In the genomic region with DNA sequence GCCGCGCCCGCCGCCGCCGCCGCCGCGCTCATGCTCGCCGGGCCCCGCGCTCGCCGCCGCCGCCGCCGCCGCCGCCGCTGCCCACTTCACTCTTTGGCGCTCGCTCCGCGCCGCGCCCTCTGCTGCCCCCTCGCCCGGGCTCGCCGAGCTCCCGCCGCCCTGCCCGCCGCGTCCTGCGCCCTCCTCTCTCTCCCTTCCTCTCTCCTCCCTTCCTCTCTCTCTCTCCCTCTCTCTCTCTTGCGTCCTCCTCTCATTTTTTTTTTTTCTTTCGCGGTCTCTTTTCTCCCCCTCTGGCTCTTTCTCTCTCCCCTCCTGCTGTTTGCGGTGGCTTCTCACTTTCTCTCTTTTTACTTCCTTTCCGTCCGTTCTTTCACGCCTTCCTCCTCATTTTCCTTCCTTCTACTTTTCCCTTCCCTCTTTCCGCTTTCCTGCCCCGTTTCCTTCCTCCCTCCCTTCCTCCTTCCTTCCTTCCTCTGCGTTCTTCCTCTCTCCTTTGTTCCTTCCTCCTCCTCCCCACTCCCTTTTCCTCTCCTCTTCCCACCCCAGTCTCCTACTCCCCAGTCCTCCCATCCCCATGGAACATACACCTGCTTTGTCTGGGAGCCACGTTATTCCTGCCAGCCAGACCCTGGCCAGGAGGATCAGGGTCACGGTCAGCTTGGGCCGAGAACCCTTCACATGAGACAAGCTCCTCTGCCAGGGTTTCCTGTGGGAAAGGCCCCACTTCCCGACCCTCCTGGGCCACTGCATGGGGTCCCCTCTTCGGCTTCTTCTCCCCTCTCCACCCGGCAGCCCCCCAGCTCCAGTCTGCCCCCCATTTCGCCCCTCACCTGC, we compare ENCODE assay signal across 8 cellular contexts. TPM values are rescaled to one million over a fixed set of nuclear protein-coding genes. Genes with fewer than 3 reads are reported as not detected.
A peak's percentile ranks its signal among the peaks of the same experiment; 100 is the strongest.
DNase-seq lines count a peak whose midpoint lies in the region; ATAC-seq and TF ChIP-seq lines count a peak whose summit lies in the region.

No MANE protein-coding gene starts in this region.

- no peaks in the 10 kb centered on the region; the same call in 1 of the 2 replicates for H3K9me3 ChIP-seq in AG04450 (ENCODE audit: control insufficient read depth, insufficient read depth, low read length)
- H3K9me3 ChIP-seq in mucosa of descending colon: no peaks in the 10 kb centered on the region

- no peaks in the 10 kb centered on the region; the same call in 2 of the 3 replicates for H3K9me3 Mint-ChIP-seq in GM23338

- H3K4me1 Mint-ChIP-seq in GM23338: peaks cover 30% of the 10 kb centered on the region

- ATAC-seq in GM23338 (peak; percentile 11), mucosa of descending colon (no peak)

- peaks cover 18% of the 10 kb centered on the region for H3K27me3 ChIP-seq in AG04450 (ENCODE audit: control insufficient read depth, insufficient read depth, low read length)
- H3K27me3 ChIP-seq in GM23338 (ENCODE audit: insufficient read depth): peaks cover 31% of the 10 kb centered on the region

- no peaks in the 10 kb centered on the region for H3K79me2 ChIP-seq in GM23338 (replicated peaks; ENCODE audit: insufficient read depth)

- H3F3A ChIP-seq in GM23338 (replicated peaks; ENCODE audit: low read depth): 0 out of 2 replicates have a peak, but pooled peaks cover 6% of the 10 kb centered on the region

- POLR2A ChIA-PET in AG04450 (lab: Yijun Ruan, JAX): interaction anchor here (0.6 to 1.1 kb wide), 4 partner anchors 8 to 55 kb away, joined by 3 to 9 read pairs (median 4); no protein-coding TSS in a partner anchor

- DNase-seq in AG04450 (ENCODE audit: low read depth, low spot score) (no peak), GM23338 (ENCODE audit: low spot score) (peak; percentile 68), astrocyte of the cerebellum (ENCODE audit: low read depth) (no peak), lung microvascular endothelial cell (ENCODE audit: low read depth in 2 of 2) (peak; percentile 36 to 47), mucosa of descending colon (no peak), pons (ENCODE audit: low spot score) (no peak), midbrain (lab: John Stamatoyannopoulos, UW) (no peak)
- no peak for DNase-seq in stimulated activated naive CD4-positive, alpha-beta T cell treated with Interleukin-2 at 50 U/mL for 16 hours (lab: John Stamatoyannopoulos, UW)

- peak overlapping the region; percentile 39 for H3K4me3 ChIP-seq in AG04450 (ENCODE audit: low read depth, low read length)
- peak overlapping the region; percentile 68 for H3K4me3 ChIP-seq in GM23338
- peak overlapping the region; percentile 34 for H3K4me3 ChIP-seq in astrocyte of the cerebellum (ENCODE audit: low read depth, low read length)
- H3K4me3 ChIP-seq in mucosa of descending colon: no peak overlapping the region

- no peaks in the 10 kb centered on the region for H3K9me2 ChIP-seq in GM23338 (ENCODE audit: insufficient read depth)

- H3K4me1 ChIP-seq in GM23338 (ENCODE audit: insufficient read depth): peaks cover 8% of the 10 kb centered on the region
- no peaks in the 10 kb centered on the region for H3K4me1 ChIP-seq in mucosa of descending colon (ENCODE audit: low read depth)

- TF ChIP-seq CTCF in AG04450 (IDR thresholded peaks at IDR 0.05; ENCODE audit: low read depth, low read length) (no peak; the same call in 1 of the 2 replicates), GM23338 (conservative IDR thresholded peaks at IDR 0.05; ENCODE audit: low read depth in 2 of 2) (0 out of 4 replicates have a peak, but pooled peaks of 1 of the 2 experiments have one; percentile 13), astrocyte of the cerebellum (IDR thresholded peaks at IDR 0.05; ENCODE audit: low read depth, low read length, missing control alignments) (no peak), mucosa of descending colon (IDR thresholded peaks at IDR 0.05) (no peak)

- H2AFZ ChIP-seq in GM23338: peak overlapping the region; percentile 92

- H3K36me3 ChIP-seq in GM23338 (ENCODE audit: insufficient read depth) (no peaks in the 10 kb centered on the region), mucosa of descending colon (ENCODE audit: low read depth) (no peaks in the 10 kb centered on the region)

- peak overlapping the region; percentile 92 for H3K4me2 ChIP-seq in GM23338

- no peaks in the 10 kb centered on the region for H4K20me1 ChIP-seq in GM23338 (replicated peaks; ENCODE audit: insufficient read depth)

- H3K27me3 Mint-ChIP-seq in GM23338 (ENCODE audit: insufficient read depth, low read depth, poor library complexity): peaks cover 25% of the 10 kb centered on the region

- H3K27ac Mint-ChIP-seq in GM23338: no peak overlapping the region

- intact Hi-C loops in mucosa of descending colon (cut with DNase I, micrococcal nuclease): no loop called here

- in situ Hi-C loops in astrocyte of the cerebellum (cut with HindIII; ENCODE audit: low sequenced_read_pairs): no loop called here

- CTCF ChIA-PET in AG04450 (lab: Charles Lee): interaction anchor here (1.2 kb wide), 1 partner anchor 248 kb away, joined by 3 read pairs; no protein-coding TSS in a partner anchor

- no peak overlapping the region for H3K27ac ChIP-seq in AG04450 (ENCODE audit: low read depth, low read length)
- H3K27ac ChIP-seq in GM23338 (ENCODE audit: low read depth): no peak overlapping the region

- no peaks in the 10 kb centered on the region; the same call in 2 of the 3 replicates for H3K36me3 Mint-ChIP-seq in GM23338 (ENCODE audit: low read depth)

- peak overlapping the region; percentile 82 for H3K4me3 Mint-ChIP-seq in GM23338

TF ChIP-seq in GM23338, 12 proteins besides CTCF, POLR2A, EP300 and RAD21 (continues in another document):
- TF ChIP-seq EZH2 (IDR thresholded peaks at IDR 0.05; ENCODE audit: low read depth, unreplicated experiment): no peak
- TF ChIP-seq CREB1 (CRISPR knock-in tag; IDR thresholded peaks at IDR 0.05; ENCODE audit: low read depth): no peak
- TF ChIP-seq, protein P1, sequence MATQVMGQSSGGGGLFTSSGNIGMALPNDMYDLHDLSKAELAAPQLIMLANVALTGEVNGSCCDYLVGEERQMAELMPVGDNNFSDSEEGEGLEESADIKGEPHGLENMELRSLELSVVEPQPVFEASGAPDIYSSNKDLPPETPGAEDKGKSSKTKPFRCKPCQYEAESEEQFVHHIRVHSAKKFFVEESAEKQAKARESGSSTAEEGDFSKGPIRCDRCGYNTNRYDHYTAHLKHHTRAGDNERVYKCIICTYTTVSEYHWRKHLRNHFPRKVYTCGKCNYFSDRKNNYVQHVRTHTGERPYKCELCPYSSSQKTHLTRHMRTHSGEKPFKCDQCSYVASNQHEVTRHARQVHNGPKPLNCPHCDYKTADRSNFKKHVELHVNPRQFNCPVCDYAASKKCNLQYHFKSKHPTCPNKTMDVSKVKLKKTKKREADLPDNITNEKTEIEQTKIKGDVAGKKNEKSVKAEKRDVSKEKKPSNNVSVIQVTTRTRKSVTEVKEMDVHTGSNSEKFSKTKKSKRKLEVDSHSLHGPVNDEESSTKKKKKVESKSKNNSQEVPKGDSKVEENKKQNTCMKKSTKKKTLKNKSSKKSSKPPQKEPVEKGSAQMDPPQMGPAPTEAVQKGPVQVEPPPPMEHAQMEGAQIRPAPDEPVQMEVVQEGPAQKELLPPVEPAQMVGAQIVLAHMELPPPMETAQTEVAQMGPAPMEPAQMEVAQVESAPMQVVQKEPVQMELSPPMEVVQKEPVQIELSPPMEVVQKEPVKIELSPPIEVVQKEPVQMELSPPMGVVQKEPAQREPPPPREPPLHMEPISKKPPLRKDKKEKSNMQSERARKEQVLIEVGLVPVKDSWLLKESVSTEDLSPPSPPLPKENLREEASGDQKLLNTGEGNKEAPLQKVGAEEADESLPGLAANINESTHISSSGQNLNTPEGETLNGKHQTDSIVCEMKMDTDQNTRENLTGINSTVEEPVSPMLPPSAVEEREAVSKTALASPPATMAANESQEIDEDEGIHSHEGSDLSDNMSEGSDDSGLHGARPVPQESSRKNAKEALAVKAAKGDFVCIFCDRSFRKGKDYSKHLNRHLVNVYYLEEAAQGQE (IDR thresholded peaks at IDR 0.05; ENCODE audit: unreplicated experiment): no peak

RNA-seq across cellular contexts. Expression of a gene that starts 19.3 kb away (rescaled TPM):
- polyA plus RNA-seq in AG04450 (2011; rRNA removed) (2.3 and 2.4 TPM in 2 replicates), GM23338 (2016; fragmentation: Nextera tagmentation; extraction: Ambion mirVana) (0.64 and 0.71 TPM in 2 replicates)
- polyA minus RNA-seq in AG04450 (2011; rRNA and poly(A)+ RNA removed): 3.3 and 3.7 TPM in 2 replicates
- 3.4 and 4.3 TPM in 2 replicates for total RNA-seq in GM23338 (2014; rRNA removed; shearing (Covaris generic))
- total RNA-seq in lung microvascular endothelial cell (under 0.01 TPM in 2 replicates), mucosa of descending colon (10 to 100 TPM in 1 of 3 donors, 1 to 10 TPM in 1, under 1 TPM in 1; 0.38 to 34.3 (median 1.1) TPM)

Comparison
In these comparisons a context has a peak if more than half of its experiments do, and no peak if none do; other contexts are left out.
1. DNase-seq: peak in GM23338 (single experiment) and lung microvascular endothelial cell (2 of 2); none in AG04450 (single experiment), astrocyte of the cerebellum (single experiment), mucosa of descending colon (0 of 3), pons (single experiment), stimulated activated naive CD4-positive, alpha-beta T cell treated with Interleukin-2 at 50 U/mL for 16 hours (single experiment) and midbrain (single experiment).